In the genomic region with DNA sequence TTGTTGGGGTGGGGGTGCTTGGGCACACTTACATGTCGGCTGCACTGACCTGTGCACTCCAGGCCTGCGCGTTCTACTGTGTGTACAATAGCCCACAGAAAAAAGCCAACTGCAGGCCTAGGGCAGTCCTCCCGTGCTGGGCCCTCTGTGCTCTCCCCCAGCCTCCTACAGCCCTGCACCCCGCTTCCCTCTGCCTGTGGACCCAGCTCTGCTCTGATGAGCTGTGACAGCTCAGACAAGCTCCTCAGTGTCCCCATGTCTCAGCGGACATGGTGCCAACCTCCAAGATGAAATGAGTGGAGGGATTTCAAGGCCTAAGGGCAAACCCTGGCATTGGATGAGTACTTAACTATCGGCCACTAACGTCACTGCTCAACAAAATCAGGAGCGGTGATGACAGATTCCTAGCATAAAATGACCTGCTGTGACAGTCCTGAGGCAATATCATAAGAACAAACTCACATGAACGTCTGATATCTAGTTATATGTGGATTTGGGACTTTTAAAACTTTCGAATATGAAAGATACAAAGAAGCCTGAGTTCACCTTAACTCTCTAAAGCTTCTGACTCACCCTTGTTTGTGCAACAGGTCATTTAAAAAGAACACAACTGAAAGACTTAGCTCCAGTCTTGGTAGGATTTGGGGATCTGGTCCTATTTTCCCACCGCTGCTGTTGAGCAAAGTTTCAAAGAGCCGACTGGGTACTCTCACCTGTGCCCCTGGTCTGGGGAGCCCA, we compare ENCODE assay signal across 23 cellular contexts.
"Had no signal": no experiment of that assay in that cellular context is flagged by ENCODE, and none has a peak within 500 bp of the region (broad histone marks: within the 10 kb centered on the region; RNA-seq: fewer than 3 reads in every experiment).

No MANE protein-coding gene starts in this region.

- H3K27ac ChIP-seq: adrenal gland, ascending aorta, heart right ventricle, left ventricle myocardium inferior, testis, VCaP had no signal

- H3K4me1 ChIP-seq: adrenal gland, ascending aorta, heart right ventricle, left ventricle myocardium inferior had no signal

- H3K4me3 ChIP-seq: adrenal gland, ascending aorta, heart right ventricle, left ventricle myocardium inferior, testis had no signal

- DNase-seq: activated CD4-positive, alpha-beta T cell treated with anti-CD3 and anti-CD28 coated beads for 4 hours; activated CD4-positive, alpha-beta T cell treated with anti-CD3 and anti-CD28 coated beads, Interleukin-2, amount 50 U/mL, for 48 hours; activated CD8-positive, alpha-beta memory T cell treated with anti-CD3 and anti-CD28 coated beads for 24 hours; activated effector memory CD4-positive, alpha-beta T cell treated with Interleukin-2 at 50 U/mL for 16 hours; activated naive CD4-positive, alpha-beta T cell treated with anti-CD3 and anti-CD28 coated beads for 36 hours; activated naive CD8-positive, alpha-beta T cell treated with anti-CD3 and anti-CD28 coated beads for 36 hours; adrenal gland; cortex of kidney; effector memory CD8-positive, alpha-beta T cell; foreskin melanocyte; heart right ventricle; left ventricle myocardium inferior; mammary epithelial cell; naive B cell; nephron progenitor cell; nucleus accumbens; right cardiac atrium; stimulated activated CD4-positive, alpha-beta T cell treated with anti-CD3 and anti-CD28 coated beads, Interleukin-2, amount 100 ng/mL, for 48 hours; stimulated activated naive CD8-positive, alpha-beta T cell treated with anti-CD3 and anti-CD28 coated beads, Interleukin-15, Interleukin-2, amounts not matched to agents 100 U/mL and 50 U/mL, for 24 hours; T-helper 9 cell; testis had no signal

- H3K36me3 ChIP-seq: adrenal gland had no signal

- H3K27me3 ChIP-seq: adrenal gland, ascending aorta, heart right ventricle, testis had no signal

- H3K9me3 ChIP-seq: adrenal gland, ascending aorta, heart right ventricle, left ventricle myocardium inferior, testis had no signal
